Comparison of ENCODE assay signal across 8 cellular contexts in genomic region chr7:66590302-66591057, GRCh38. TPM values are rescaled to one million over a fixed set of nuclear protein-coding genes. Genes with fewer than 3 reads are reported as not detected.
DNase-seq lines count a peak whose midpoint lies in the region; ATAC-seq and TF ChIP-seq lines count a peak whose summit lies in the region.
"Not testable (repeated sequence)": the region's sequence is repeated elsewhere in the genome, so short reads cannot be mapped to it uniquely, and the experiment has no call there.

No MANE protein-coding gene starts in this region.

- H3K4me3 Mint-ChIP-seq in H9 (peak overlapping the region; percentile 93 to 96), glutamatergic neuron (ENCODE audit: unreplicated experiment) (peak overlapping the region; percentile 95)
- H3K4me3 Mint-ChIP-seq in activated CD8-positive, alpha-beta memory T cell treated with anti-CD3 and anti-CD28 coated beads, Interleukin-2, amount 10 ng/mL, durations not matched to agents 7 days and 5 days: peak overlapping the region; percentile 95
- H3K4me3 Mint-ChIP-seq in naive thymus-derived CD4-positive, alpha-beta T cell: peak overlapping the region; percentile 80 to 98 (median 98)
- H3K4me3 Mint-ChIP-seq in stimulated activated naive CD8-positive, alpha-beta T cell treated with anti-CD3 and anti-CD28 coated beads, Interleukin-15, Interleukin-2, amounts not matched to agents 100 ng/mL and 50 ng/mL, for 24 hours: peak overlapping the region; percentile 96

- H3K4me1 ChIP-seq in H9 (ENCODE audit: insufficient read depth, low read length): not testable (repeated sequence)
- H3K4me1 ChIP-seq in PC-3 (ENCODE audit: insufficient read depth, low read length): peaks cover 32% of the 10 kb centered on the region
- peaks cover 8 to 16% of the 10 kb centered on the region in 2 donors for H3K4me1 ChIP-seq in naive thymus-derived CD4-positive, alpha-beta T cell (ENCODE audit: control insufficient read depth in 2 of 2, insufficient read depth in 2 of 2, low read length in 2 of 2)

- not testable (repeated sequence) for H3T11ph ChIP-seq in H9 (ENCODE audit: low read length)

- H3K79me1 ChIP-seq in H9 (ENCODE audit: insufficient read depth, low read depth, low read length, poor library complexity, severe bottlenecking): not testable (repeated sequence)

- POLR2A ChIA-PET in PC-3 (lab: Charles Lee; ENCODE audit: unreplicated experiment): not testable (repeated sequence)
- POLR2A ChIA-PET in naive thymus-derived CD4-positive, alpha-beta T cell (lab: Charles Lee): interaction anchor here (1.4 kb wide), 1 partner anchor 64 kb away, joined by 3 read pairs; no protein-coding TSS in a partner anchor

- peak; percentile 45 for ATAC-seq in PC-3
- ATAC-seq in activated CD8-positive, alpha-beta memory T cell treated with anti-CD3 and anti-CD28 coated beads, Interleukin-2, amount 10 ng/mL, durations not matched to agents 7 days and 5 days; naive thymus-derived CD4-positive, alpha-beta T cell: not testable (repeated sequence)

- not testable (repeated sequence) for H4K8ac ChIP-seq in H9 (replicated peaks; ENCODE audit: insufficient read length, low read depth, low read length)

- peaks cover 22 to 24% of the 10 kb centered on the region in 2 experiments for H3K9me3 Mint-ChIP-seq in H9
- H3K9me3 Mint-ChIP-seq in activated CD8-positive, alpha-beta memory T cell treated with anti-CD3 and anti-CD28 coated beads, Interleukin-2, amount 10 ng/mL, durations not matched to agents 7 days and 5 days (ENCODE audit: low read depth); glutamatergic neuron (ENCODE audit: unreplicated experiment); naive thymus-derived CD4-positive, alpha-beta T cell; stimulated activated naive CD8-positive, alpha-beta T cell treated with anti-CD3 and anti-CD28 coated beads, Interleukin-15, Interleukin-2, amounts not matched to agents 100 ng/mL and 50 ng/mL, for 24 hours: not testable (repeated sequence)

- H3K27ac ChIP-seq in H9 (ENCODE audit: insufficient read length, low read depth, low read length); PC-3 (ENCODE audit: low read length): not testable (repeated sequence)
- H3K27ac ChIP-seq in naive thymus-derived CD4-positive, alpha-beta T cell (ENCODE audit: low read depth, low read length): peak overlapping the region; percentile 29

- H2BK15ac ChIP-seq in H9 (ENCODE audit: low read depth, low read length): not testable (repeated sequence)

- not testable (repeated sequence) for H2AK5ac ChIP-seq in H9 (ENCODE audit: insufficient read length, low read length)

- H3K4me3 ChIP-seq in PC-3 (ENCODE audit: low read length) (peak overlapping the region; percentile 99), cardiac fibroblast (replicated peaks in 1 of 2; ENCODE audit: low read depth in 2 of 2, low read length in 2 of 2) (peak overlapping the region; percentile 17 to 96)
- H3K4me3 ChIP-seq in naive thymus-derived CD4-positive, alpha-beta T cell (ENCODE audit: low read length): not testable (repeated sequence)

- H3K14ac ChIP-seq in H9 (ENCODE audit: insufficient read depth, low read length): not testable (repeated sequence)

- no CpG with 5 or more reads among the region's 11 CpGs for WGBS in H9 (ENCODE audit: extremely low coverage, insufficient read length, low lambda C conversion rate)

- not testable (repeated sequence) for H3K27me3 Mint-ChIP-seq in H9 (ENCODE audit: low read depth); activated CD8-positive, alpha-beta memory T cell treated with anti-CD3 and anti-CD28 coated beads, Interleukin-2, amount 10 ng/mL, durations not matched to agents 7 days and 5 days; glutamatergic neuron (ENCODE audit: unreplicated experiment); naive thymus-derived CD4-positive, alpha-beta T cell; stimulated activated naive CD8-positive, alpha-beta T cell treated with anti-CD3 and anti-CD28 coated beads, Interleukin-15, Interleukin-2, amounts not matched to agents 100 ng/mL and 50 ng/mL, for 24 hours

- H2BK5ac ChIP-seq in H9 (ENCODE audit: insufficient read length, low read length): not testable (repeated sequence)

- H3K36me3 ChIP-seq in PC-3 (ENCODE audit: low read depth, low read length); naive thymus-derived CD4-positive, alpha-beta T cell (ENCODE audit: control insufficient read depth in 2 of 3, insufficient read depth in 3 of 3, low read length in 3 of 3): not testable (repeated sequence)

- CTCF ChIA-PET in PC-3 (lab: Charles Lee); naive thymus-derived CD4-positive, alpha-beta T cell (lab: Charles Lee): not testable (repeated sequence)
- CTCF ChIA-PET in activated CD8-positive, alpha-beta memory T cell treated with anti-CD3 and anti-CD28 coated beads, Interleukin-2, amount 10 ng/mL, durations not matched to agents 7 days and 5 days (lab: Charles Lee): interaction anchor here (0.9 kb wide), 1 partner anchor 14 kb away, joined by 3 read pairs; no protein-coding TSS in a partner anchor

- not testable (repeated sequence) for H4K91ac ChIP-seq in H9 (ENCODE audit: insufficient read length, low read depth, low read length)

- H3K4me1 Mint-ChIP-seq in H9: peaks cover 19 to 23% of the 10 kb centered on the region in 2 experiments
- H3K4me1 Mint-ChIP-seq in activated CD8-positive, alpha-beta memory T cell treated with anti-CD3 and anti-CD28 coated beads, Interleukin-2, amount 10 ng/mL, durations not matched to agents 7 days and 5 days: peaks cover 38% of the 10 kb centered on the region
- peaks cover 18% of the 10 kb centered on the region for H3K4me1 Mint-ChIP-seq in glutamatergic neuron (ENCODE audit: low read depth, unreplicated experiment)
- H3K4me1 Mint-ChIP-seq in naive thymus-derived CD4-positive, alpha-beta T cell: peaks cover 38 to 84% (median 64%) of the 10 kb centered on the region in 7 donors
- peaks cover 64% of the 10 kb centered on the region for H3K4me1 Mint-ChIP-seq in stimulated activated naive CD8-positive, alpha-beta T cell treated with anti-CD3 and anti-CD28 coated beads, Interleukin-15, Interleukin-2, amounts not matched to agents 100 ng/mL and 50 ng/mL, for 24 hours (ENCODE audit: low read depth)

- intact Hi-C loops in PC-3 (cut with micrococcal nuclease): loop anchor here (10.0 kb wide), 1 partner anchor 64 kb away; no protein-coding TSS in a partner anchor
- intact Hi-C loops in naive thymus-derived CD4-positive, alpha-beta T cell (cut with micrococcal nuclease): loop anchor here in 1 of 2 donors (10.0 kb wide), 2 partner anchors 404 to 714 kb away; partner anchors contain the start of genes SBDS and TYW1

- not testable (repeated sequence) for H3F3A ChIP-seq in PC-3 (ENCODE audit: low read length, unreplicated experiment)

- H2BK20ac ChIP-seq in H9 (ENCODE audit: low read depth, low read length, poor library complexity, severe bottlenecking): not testable (repeated sequence)

- H3K9me3 ChIP-seq in H9 (ENCODE audit: control insufficient read depth, low read depth, low read length); PC-3 (ENCODE audit: low read length); naive thymus-derived CD4-positive, alpha-beta T cell (ENCODE audit: control insufficient read depth in 2 of 3, low read length in 3 of 3): not testable (repeated sequence)

- not testable (repeated sequence) for H3K18ac ChIP-seq in H9 (ENCODE audit: insufficient read length, low read depth, low read length)

- H3K9ac ChIP-seq in H9 (ENCODE audit: extremely low read depth, insufficient read length, low read length): not testable (repeated sequence)
- H3K9ac ChIP-seq in PC-3 (ENCODE audit: low read length): peak overlapping the region; percentile 93

- not testable (repeated sequence) for H2BK12ac ChIP-seq in H9 (ENCODE audit: insufficient read length, low read depth, low read length)

- H2AFZ ChIP-seq in H9 (ENCODE audit: low read length); PC-3 (ENCODE audit: low read length): not testable (repeated sequence)

- not testable (repeated sequence) for H3K56ac ChIP-seq in H9 (ENCODE audit: insufficient read length, low read depth, low read length)

- not testable (repeated sequence) for BruUV-seq in PC-3 (replicated peaks; lab: Mats Ljungman, UMichigan)

- peaks cover 10 to 34% (median 21%) of the 10 kb centered on the region in 3 experiments for H3K36me3 Mint-ChIP-seq in H9 (ENCODE audit: insufficient read depth in 1 of 3, low read depth in 3 of 3)
- H3K36me3 Mint-ChIP-seq in activated CD8-positive, alpha-beta memory T cell treated with anti-CD3 and anti-CD28 coated beads, Interleukin-2, amount 10 ng/mL, durations not matched to agents 7 days and 5 days; glutamatergic neuron (ENCODE audit: unreplicated experiment); naive thymus-derived CD4-positive, alpha-beta T cell; stimulated activated naive CD8-positive, alpha-beta T cell treated with anti-CD3 and anti-CD28 coated beads, Interleukin-15, Interleukin-2, amounts not matched to agents 100 ng/mL and 50 ng/mL, for 24 hours (ENCODE audit: low read depth): not testable (repeated sequence)

- peak overlapping the region; percentile 3 for H3K4me2 ChIP-seq in H9 (ENCODE audit: insufficient read depth, insufficient read length, low read length)
- H3K4me2 ChIP-seq in PC-3 (ENCODE audit: low read length): peak overlapping the region; percentile 95

- not testable (repeated sequence) for H3K4ac ChIP-seq in H9 (ENCODE audit: low read depth, low read length)

- not testable (repeated sequence) for H4K20me1 ChIP-seq in H9 (ENCODE audit: control insufficient read depth, insufficient read depth, insufficient read length)
- H4K20me1 ChIP-seq in PC-3 (ENCODE audit: low read length): peaks cover 53% of the 10 kb centered on the region

- peak; percentile 72 for DNase-seq in AG20443 (ENCODE audit: low spot score)
- DNase-seq in H9; activated CD8-positive, alpha-beta memory T cell treated with anti-CD3 and anti-CD28 coated beads, Interleukin-2, amount 10 ng/mL, durations not matched to agents 7 days and 5 days; glutamatergic neuron; naive thymus-derived CD4-positive, alpha-beta T cell: not testable (repeated sequence)
- peak; percentile 63 for DNase-seq in PC-3
- DNase-seq in cardiac fibroblast (ENCODE audit: low read depth in 2 of 2): peak; percentile 34 to 77

- not testable (repeated sequence) for H3K9me2 ChIP-seq in PC-3 (replicated peaks; ENCODE audit: low read length)

- H3K27ac Mint-ChIP-seq in H9 (peak overlapping the region; percentile 19 to 94 (median 78); a peak in 6 of 7 replicates), glutamatergic neuron (ENCODE audit: unreplicated experiment) (peak overlapping the region; percentile 15)
- peak overlapping the region; percentile 54 for H3K27ac Mint-ChIP-seq in activated CD8-positive, alpha-beta memory T cell treated with anti-CD3 and anti-CD28 coated beads, Interleukin-2, amount 10 ng/mL, durations not matched to agents 7 days and 5 days
- H3K27ac Mint-ChIP-seq in naive thymus-derived CD4-positive, alpha-beta T cell: peak overlapping the region; percentile 8 to 98 (median 89)
- H3K27ac Mint-ChIP-seq in stimulated activated naive CD8-positive, alpha-beta T cell treated with anti-CD3 and anti-CD28 coated beads, Interleukin-15, Interleukin-2, amounts not matched to agents 100 ng/mL and 50 ng/mL, for 24 hours: peak overlapping the region; percentile 89

- not testable (repeated sequence) for H3K27me3 ChIP-seq in H9 (ENCODE audit: insufficient read depth, low read length); PC-3 (ENCODE audit: low read length); naive thymus-derived CD4-positive, alpha-beta T cell (ENCODE audit: control insufficient read depth in 2 of 2, insufficient read depth in 2 of 2, low read length in 2 of 2)

- not testable (repeated sequence) for TF ChIP-seq CTCF in H9 (conservative IDR thresholded peaks at IDR 0.05); PC-3 (conservative IDR thresholded peaks at IDR 0.05; ENCODE audit: low read depth, low read length); cardiac fibroblast (IDR thresholded peaks at IDR 0.05; ENCODE audit: low read depth, low read length); glutamatergic neuron (IDR thresholded peaks at IDR 0.05; ENCODE audit: partially characterized antibody, unreplicated experiment)

- not testable (repeated sequence) for H3K23me2 ChIP-seq in H9 (ENCODE audit: insufficient read length, low read depth, low read length, poor library complexity, severe bottlenecking)

- H3K23ac ChIP-seq in H9 (ENCODE audit: insufficient read length, low read depth, low read length): not testable (repeated sequence)

- H3K79me2 ChIP-seq in H9 (ENCODE audit: insufficient read depth, low read length): peaks cover 36% of the 10 kb centered on the region; the same call in 1 of the 2 replicates
- H3K79me2 ChIP-seq in PC-3 (ENCODE audit: low read length): peaks cover 71% of the 10 kb centered on the region

- H4K5ac ChIP-seq in H9 (ENCODE audit: insufficient read length, low read depth, low read length): not testable (repeated sequence)

- not testable (repeated sequence) for H2BK120ac ChIP-seq in H9 (ENCODE audit: low read depth, low read length, poor library complexity, severe bottlenecking)

RNA-seq across cellular contexts. Expression of gene KCTD7, which starts 38.2 kb away (rescaled TPM):
- total RNA-seq in H9 (2021) (8.9 and 10.0 TPM in 2 replicates), PC-3 (2014; rRNA removed) (5.5 and 7.4 TPM in 2 replicates), glutamatergic neuron (ENCODE audit: unreplicated experiment) (48.5 TPM)
- 10 to 100 TPM; 27.8 to 41.9 TPM for total RNA-seq in activated CD8-positive, alpha-beta memory T cell treated with anti-CD3 and anti-CD28 coated beads, Interleukin-2, amount 10 ng/mL, durations not matched to agents 7 days and 5 days
- total RNA-seq in naive thymus-derived CD4-positive, alpha-beta T cell: 10 to 100 TPM; 22.9 to 43.6 (median 33.8) TPM
- 10 to 100 TPM; 10.4 to 14.4 TPM for polyA plus RNA-seq in naive thymus-derived CD4-positive, alpha-beta T cell

Comparison
In these comparisons a context has a peak if more than half of its experiments do, and no peak if none do; other contexts are left out.
1. H3K27ac Mint-ChIP-seq: peak in every context shown above with its lines; median percentile 89 in naive thymus-derived CD4-positive, alpha-beta T cell; 89 in stimulated activated naive CD8-positive, alpha-beta T cell treated with anti-CD3 and anti-CD28 coated beads, Interleukin-15, Interleukin-2, amounts not matched to agents 100 ng/mL and 50 ng/mL, for 24 hours; 78 in H9; 54 in activated CD8-positive, alpha-beta memory T cell treated with anti-CD3 and anti-CD28 coated beads, Interleukin-2, amount 10 ng/mL, durations not matched to agents 7 days and 5 days; 15 in glutamatergic neuron.